Comparison of ENCODE assay signal across 1 cellular context in the genomic region with DNA sequence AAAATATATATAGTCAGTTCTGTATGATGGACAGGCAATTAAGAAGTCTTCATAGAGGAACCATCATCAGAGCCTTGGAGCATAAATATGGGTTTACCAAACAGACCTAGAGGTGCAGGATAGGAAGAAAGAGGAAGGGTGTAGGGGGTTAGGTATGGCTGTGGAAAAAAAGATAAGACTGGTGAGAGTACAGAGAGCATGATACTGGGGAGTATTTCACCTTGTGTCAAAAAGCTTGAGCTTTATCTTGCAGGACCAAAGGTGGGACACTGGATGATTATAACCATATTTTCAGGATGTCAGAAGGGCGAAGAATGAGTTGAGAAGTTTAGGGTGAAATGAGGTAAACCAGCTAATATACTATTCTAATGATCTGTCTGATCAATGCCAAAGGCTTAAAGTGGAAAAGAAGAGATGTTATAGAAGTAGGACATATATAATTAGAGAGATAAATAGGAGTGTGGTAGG.
TF ChIP-seq lines count a peak whose summit lies in the region.

No MANE protein-coding gene starts in this region.

TF ChIP-seq in K562, 482 proteins besides CTCF, POLR2A, EP300 and RAD21 (continued from another document and continues in another):
- TF ChIP-seq ZNF395 (CRISPR knock-in tag; IDR thresholded peaks at IDR 0.05), result no peak
- TF ChIP-seq, protein P1, sequence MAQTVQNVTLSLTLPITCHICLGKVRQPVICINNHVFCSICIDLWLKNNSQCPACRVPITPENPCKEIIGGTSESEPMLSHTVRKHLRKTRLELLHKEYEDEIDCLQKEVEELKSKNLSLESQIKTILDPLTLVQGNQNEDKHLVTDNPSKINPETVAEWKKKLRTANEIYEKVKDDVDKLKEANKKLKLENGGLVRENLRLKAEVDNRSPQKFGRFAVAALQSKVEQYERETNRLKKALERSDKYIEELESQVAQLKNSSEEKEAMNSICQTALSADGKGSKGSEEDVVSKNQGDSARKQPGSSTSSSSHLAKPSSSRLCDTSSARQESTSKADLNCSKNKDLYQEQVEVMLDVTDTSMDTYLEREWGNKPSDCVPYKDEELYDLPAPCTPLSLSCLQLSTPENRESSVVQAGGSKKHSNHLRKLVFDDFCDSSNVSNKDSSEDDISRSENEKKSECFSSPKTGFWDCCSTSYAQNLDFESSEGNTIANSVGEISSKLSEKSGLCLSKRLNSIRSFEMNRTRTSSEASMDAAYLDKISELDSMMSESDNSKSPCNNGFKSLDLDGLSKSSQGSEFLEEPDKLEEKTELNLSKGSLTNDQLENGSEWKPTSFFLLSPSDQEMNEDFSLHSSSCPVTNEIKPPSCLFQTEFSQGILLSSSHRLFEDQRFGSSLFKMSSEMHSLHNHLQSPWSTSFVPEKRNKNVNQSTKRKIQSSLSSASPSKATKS (CRISPR knock-in tag; IDR thresholded peaks at IDR 0.05), result no peak
- TF ChIP-seq CHCHD3 (CRISPR knock-in tag; IDR thresholded peaks at IDR 0.05), result no peak
- no peak for TF ChIP-seq SMC3 (conservative IDR thresholded peaks at IDR 0.05; ENCODE audit: insufficient read depth, low read depth, low read length)
- TF ChIP-seq, protein P2, sequence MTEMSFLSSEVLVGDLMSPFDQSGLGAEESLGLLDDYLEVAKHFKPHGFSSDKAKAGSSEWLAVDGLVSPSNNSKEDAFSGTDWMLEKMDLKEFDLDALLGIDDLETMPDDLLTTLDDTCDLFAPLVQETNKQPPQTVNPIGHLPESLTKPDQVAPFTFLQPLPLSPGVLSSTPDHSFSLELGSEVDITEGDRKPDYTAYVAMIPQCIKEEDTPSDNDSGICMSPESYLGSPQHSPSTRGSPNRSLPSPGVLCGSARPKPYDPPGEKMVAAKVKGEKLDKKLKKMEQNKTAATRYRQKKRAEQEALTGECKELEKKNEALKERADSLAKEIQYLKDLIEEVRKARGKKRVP (CRISPR knock-in tag; IDR thresholded peaks at IDR 0.05), result no peak
- TF ChIP-seq UBTF (IDR thresholded peaks at IDR 0.05; ENCODE audit: borderline replicate concordance in 1 of 2, low read depth in 2 of 2, low read length in 2 of 2), result no peak
- TF ChIP-seq PTRF (tag; IDR thresholded peaks at IDR 0.05), result no peak
- TF ChIP-seq CCAR2 (IDR thresholded peaks at IDR 0.05; ENCODE audit: low read depth, low read length), result no peak
- TF ChIP-seq TFAM (CRISPR knock-in tag; conservative IDR thresholded peaks at IDR 0.05), result no peak
- TF ChIP-seq SAP30 (IDR thresholded peaks at IDR 0.05; ENCODE audit: borderline replicate concordance, insufficient read depth, low read depth, low read length, poor library complexity, severe bottlenecking), result no peak
- no peak for TF ChIP-seq NELFE (IDR thresholded peaks at IDR 0.05; ENCODE audit: insufficient read depth, insufficient read length)
- TF ChIP-seq GATAD2B (IDR thresholded peaks at IDR 0.05; ENCODE audit: borderline replicate concordance), result peak; percentile 75; the same call in 1 of the 2 replicates
- TF ChIP-seq TEAD2 (tag; IDR thresholded peaks at IDR 0.05), result no peak
- no peak for TF ChIP-seq ZNF224 (CRISPR knock-in tag; IDR thresholded peaks at IDR 0.05)
- no peak for TF ChIP-seq PHB (CRISPR knock-in tag; IDR thresholded peaks at IDR 0.05)
- TF ChIP-seq SMARCC2 (IDR thresholded peaks at IDR 0.05; ENCODE audit: low read depth), result 0 out of 2 replicates have a peak, but pooled peaks have one; percentile 44
- TF ChIP-seq SRSF7 (optimal IDR thresholded peaks at IDR 0.05; ENCODE audit: low read depth, low read length), result no peak
- TF ChIP-seq PTTG1 (tag; IDR thresholded peaks at IDR 0.05; ENCODE audit: low read depth), result no peak
- TF ChIP-seq NCOA1 (IDR thresholded peaks at IDR 0.05; ENCODE audit: low read depth), result peak; percentile 95; the same call in 1 of the 2 replicates
- TF ChIP-seq SMARCE1 (IDR thresholded peaks at IDR 0.05), result peak; percentile 94
- TF ChIP-seq EHMT2 (IDR thresholded peaks at IDR 0.05), result peak; percentile 91
- TF ChIP-seq KDM2B (CRISPR knock-in tag; IDR thresholded peaks at IDR 0.05), result no peak
- TF ChIP-seq NFXL1 (CRISPR knock-in tag; IDR thresholded peaks at IDR 0.05), result no peak
- TF ChIP-seq E2F1 (CRISPR knock-in tag; IDR thresholded peaks at IDR 0.05), result no peak
- peak; percentile 92 for TF ChIP-seq NFIC (IDR thresholded peaks at IDR 0.05)
- no peak for TF ChIP-seq SAFB2 (IDR thresholded peaks at IDR 0.05; ENCODE audit: borderline replicate concordance, low read depth, low read length, severe bottlenecking)
- peak; percentile 55; the same call in 1 of the 2 replicates for TF ChIP-seq SNIP1 (IDR thresholded peaks at IDR 0.05; ENCODE audit: low read depth)
- TF ChIP-seq, protein P3, sequence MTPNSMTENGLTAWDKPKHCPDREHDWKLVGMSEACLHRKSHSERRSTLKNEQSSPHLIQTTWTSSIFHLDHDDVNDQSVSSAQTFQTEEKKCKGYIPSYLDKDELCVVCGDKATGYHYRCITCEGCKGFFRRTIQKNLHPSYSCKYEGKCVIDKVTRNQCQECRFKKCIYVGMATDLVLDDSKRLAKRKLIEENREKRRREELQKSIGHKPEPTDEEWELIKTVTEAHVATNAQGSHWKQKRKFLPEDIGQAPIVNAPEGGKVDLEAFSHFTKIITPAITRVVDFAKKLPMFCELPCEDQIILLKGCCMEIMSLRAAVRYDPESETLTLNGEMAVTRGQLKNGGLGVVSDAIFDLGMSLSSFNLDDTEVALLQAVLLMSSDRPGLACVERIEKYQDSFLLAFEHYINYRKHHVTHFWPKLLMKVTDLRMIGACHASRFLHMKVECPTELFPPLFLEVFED (CRISPR knock-in tag; conservative IDR thresholded peaks at IDR 0.05), result no peak
- peak; percentile 52; the same call in 1 of the 2 replicates for TF ChIP-seq MTA3 (IDR thresholded peaks at IDR 0.05; ENCODE audit: borderline replicate concordance)
- no peak for TF ChIP-seq ZNF57 (CRISPR knock-in tag; IDR thresholded peaks at IDR 0.05)
- TF ChIP-seq SMARCA5 (IDR thresholded peaks at IDR 0.05), result no peak
- TF ChIP-seq DDX20 (tag; IDR thresholded peaks at IDR 0.05; ENCODE audit: low read depth), result no peak
- no peak for TF ChIP-seq ZNF239 (CRISPR knock-in tag; IDR thresholded peaks at IDR 0.05)
- no peak for TF ChIP-seq ZNF766 (CRISPR knock-in tag; conservative IDR thresholded peaks at IDR 0.05)
- TF ChIP-seq HOMEZ (CRISPR knock-in tag; IDR thresholded peaks at IDR 0.05), result no peak
- no peak; the same call in 1 of the 2 replicates for TF ChIP-seq ETV1 (tag; conservative IDR thresholded peaks at IDR 0.05; ENCODE audit: low read depth)
- TF ChIP-seq ZNF444 (CRISPR knock-in tag; IDR thresholded peaks at IDR 0.05), result no peak
- no peak for TF ChIP-seq ZNF830 (CRISPR knock-in tag; IDR thresholded peaks at IDR 0.05)
- TF ChIP-seq HOXB6 (CRISPR knock-in tag; IDR thresholded peaks at IDR 0.05; ENCODE audit: borderline replicate concordance), result no peak
- no peak for TF ChIP-seq ZFP36 (IDR thresholded peaks at IDR 0.05; ENCODE audit: low read depth, low read length, partially characterized antibody)
- no peak for TF ChIP-seq BMI1 (IDR thresholded peaks at IDR 0.05; ENCODE audit: low read length)
- TF ChIP-seq EZH2 (IDR thresholded peaks at IDR 0.05; ENCODE audit: borderline replicate concordance, low read depth, low read length), result no peak
- peak in 1 of 2 experiments; percentile 11; a peak in 1 of 4 replicates for TF ChIP-seq CSDE1 (IDR thresholded peaks at IDR 0.05)
- TF ChIP-seq, protein P4, sequence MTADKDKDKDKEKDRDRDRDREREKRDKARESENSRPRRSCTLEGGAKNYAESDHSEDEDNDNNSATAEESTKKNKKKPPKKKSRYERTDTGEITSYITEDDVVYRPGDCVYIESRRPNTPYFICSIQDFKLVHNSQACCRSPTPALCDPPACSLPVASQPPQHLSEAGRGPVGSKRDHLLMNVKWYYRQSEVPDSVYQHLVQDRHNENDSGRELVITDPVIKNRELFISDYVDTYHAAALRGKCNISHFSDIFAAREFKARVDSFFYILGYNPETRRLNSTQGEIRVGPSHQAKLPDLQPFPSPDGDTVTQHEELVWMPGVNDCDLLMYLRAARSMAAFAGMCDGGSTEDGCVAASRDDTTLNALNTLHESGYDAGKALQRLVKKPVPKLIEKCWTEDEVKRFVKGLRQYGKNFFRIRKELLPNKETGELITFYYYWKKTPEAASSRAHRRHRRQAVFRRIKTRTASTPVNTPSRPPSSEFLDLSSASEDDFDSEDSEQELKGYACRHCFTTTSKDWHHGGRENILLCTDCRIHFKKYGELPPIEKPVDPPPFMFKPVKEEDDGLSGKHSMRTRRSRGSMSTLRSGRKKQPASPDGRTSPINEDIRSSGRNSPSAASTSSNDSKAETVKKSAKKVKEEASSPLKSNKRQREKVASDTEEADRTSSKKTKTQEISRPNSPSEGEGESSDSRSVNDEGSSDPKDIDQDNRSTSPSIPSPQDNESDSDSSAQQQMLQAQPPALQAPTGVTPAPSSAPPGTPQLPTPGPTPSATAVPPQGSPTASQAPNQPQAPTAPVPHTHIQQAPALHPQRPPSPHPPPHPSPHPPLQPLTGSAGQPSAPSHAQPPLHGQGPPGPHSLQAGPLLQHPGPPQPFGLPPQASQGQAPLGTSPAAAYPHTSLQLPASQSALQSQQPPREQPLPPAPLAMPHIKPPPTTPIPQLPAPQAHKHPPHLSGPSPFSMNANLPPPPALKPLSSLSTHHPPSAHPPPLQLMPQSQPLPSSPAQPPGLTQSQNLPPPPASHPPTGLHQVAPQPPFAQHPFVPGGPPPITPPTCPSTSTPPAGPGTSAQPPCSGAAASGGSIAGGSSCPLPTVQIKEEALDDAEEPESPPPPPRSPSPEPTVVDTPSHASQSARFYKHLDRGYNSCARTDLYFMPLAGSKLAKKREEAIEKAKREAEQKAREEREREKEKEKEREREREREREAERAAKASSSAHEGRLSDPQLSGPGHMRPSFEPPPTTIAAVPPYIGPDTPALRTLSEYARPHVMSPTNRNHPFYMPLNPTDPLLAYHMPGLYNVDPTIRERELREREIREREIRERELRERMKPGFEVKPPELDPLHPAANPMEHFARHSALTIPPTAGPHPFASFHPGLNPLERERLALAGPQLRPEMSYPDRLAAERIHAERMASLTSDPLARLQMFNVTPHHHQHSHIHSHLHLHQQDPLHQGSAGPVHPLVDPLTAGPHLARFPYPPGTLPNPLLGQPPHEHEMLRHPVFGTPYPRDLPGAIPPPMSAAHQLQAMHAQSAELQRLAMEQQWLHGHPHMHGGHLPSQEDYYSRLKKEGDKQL (CRISPR knock-in tag; IDR thresholded peaks at IDR 0.05; ENCODE audit: borderline replicate concordance), result no peak
- TF ChIP-seq, protein P5, sequence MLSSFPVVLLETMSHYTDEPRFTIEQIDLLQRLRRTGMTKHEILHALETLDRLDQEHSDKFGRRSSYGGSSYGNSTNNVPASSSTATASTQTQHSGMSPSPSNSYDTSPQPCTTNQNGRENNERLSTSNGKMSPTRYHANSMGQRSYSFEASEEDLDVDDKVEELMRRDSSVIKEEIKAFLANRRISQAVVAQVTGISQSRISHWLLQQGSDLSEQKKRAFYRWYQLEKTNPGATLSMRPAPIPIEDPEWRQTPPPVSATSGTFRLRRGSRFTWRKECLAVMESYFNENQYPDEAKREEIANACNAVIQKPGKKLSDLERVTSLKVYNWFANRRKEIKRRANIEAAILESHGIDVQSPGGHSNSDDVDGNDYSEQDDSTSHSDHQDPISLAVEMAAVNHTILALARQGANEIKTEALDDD (IDR thresholded peaks at IDR 0.05), result peak; percentile 65; the same call in 1 of the 2 replicates
- TF ChIP-seq ATF7 (IDR thresholded peaks at IDR 0.05), result no peak
- TF ChIP-seq, protein P6, sequence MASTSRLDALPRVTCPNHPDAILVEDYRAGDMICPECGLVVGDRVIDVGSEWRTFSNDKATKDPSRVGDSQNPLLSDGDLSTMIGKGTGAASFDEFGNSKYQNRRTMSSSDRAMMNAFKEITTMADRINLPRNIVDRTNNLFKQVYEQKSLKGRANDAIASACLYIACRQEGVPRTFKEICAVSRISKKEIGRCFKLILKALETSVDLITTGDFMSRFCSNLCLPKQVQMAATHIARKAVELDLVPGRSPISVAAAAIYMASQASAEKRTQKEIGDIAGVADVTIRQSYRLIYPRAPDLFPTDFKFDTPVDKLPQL (IDR thresholded peaks at IDR 0.05; ENCODE audit: extremely low read depth, insufficient read length), result no peak
